Comparison of ENCODE assay signal across 18 cellular contexts in the genomic region with DNA sequence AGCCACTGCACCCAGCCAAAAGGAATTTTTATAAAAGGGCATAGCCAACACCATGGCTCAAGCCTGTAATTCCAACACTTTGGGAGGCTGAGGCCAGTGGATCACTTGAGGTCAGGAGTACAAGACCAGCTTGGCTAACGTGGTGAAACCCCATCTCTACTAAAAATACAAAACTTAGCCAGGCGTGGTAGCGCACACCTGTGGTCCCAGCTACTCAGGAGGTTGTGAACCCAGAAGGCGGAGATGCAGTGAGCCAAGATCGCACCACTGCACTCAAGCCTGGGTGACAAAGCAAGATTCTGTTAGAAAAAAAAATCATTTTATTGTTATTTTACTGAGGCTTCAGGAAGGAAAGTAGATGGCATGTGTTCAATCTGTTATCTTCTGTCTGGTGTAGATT. TPM values are rescaled to one million over a fixed set of nuclear protein-coding genes. Genes with fewer than 3 reads are reported as not detected.
DNase-seq lines count a peak whose midpoint lies in the region; ATAC-seq and TF ChIP-seq lines count a peak whose summit lies in the region.
"Had no signal": no experiment of that assay in that cellular context is flagged by ENCODE, and none has a peak within 500 bp of the region (broad histone marks: within the 10 kb centered on the region; RNA-seq: fewer than 3 reads in every experiment).

No MANE protein-coding gene starts in this region.

- H3K27ac Mint-ChIP-seq in activated B cell treated with CpG ODN at 0.5 μM for 24 hours, result no peak overlapping the region
- H3K27ac Mint-ChIP-seq: immature natural killer cell; stimulated activated naive CD8-positive, alpha-beta T cell treated with anti-CD3 and anti-CD28 coated beads, Interleukin-15, Interleukin-2, amounts not matched to agents 100 ng/mL and 50 ng/mL, for 24 hours had no signal

- no peaks in the 10 kb centered on the region for H3K36me3 Mint-ChIP-seq in activated B cell treated with CpG ODN at 0.5 μM for 24 hours (ENCODE audit: low read depth)

- no peak for DNase-seq in activated B cell treated with CpG ODN at 0.5 μM for 24 hours
- DNase-seq in amygdala (lab: John Stamatoyannopoulos, UW), result no peak
- no peak for DNase-seq in NCI-H1930 (lab: John Stamatoyannopoulos, UW)
- no peak for DNase-seq in activated CD4-positive, CD25-positive, alpha-beta regulatory T cell treated with anti-CD3 and anti-CD28 coated beads, Interleukin-2, amount 50 U/mL, for 72 hours
- DNase-seq: activated CD4-positive, alpha-beta T cell treated with anti-CD3 and anti-CD28 coated beads for 48 hours; BE2C; dorsolateral prefrontal cortex; foreskin fibroblast; immature natural killer cell; midbrain; NCI-H2081; stimulated activated CD4-positive, alpha-beta T cell treated with anti-CD3 and anti-CD28 coated beads, Interleukin-4, amount 100 ng/mL, for 1 hour; T-helper 1 cell had no signal

- peaks cover 24% of the 10 kb centered on the region for H3K4me1 Mint-ChIP-seq in activated B cell treated with CpG ODN at 0.5 μM for 24 hours
- H3K4me1 Mint-ChIP-seq: immature natural killer cell had no signal

- CTCF ChIA-PET in activated B cell treated with CpG ODN at 0.5 μM for 24 hours (lab: Charles Lee), result no interaction called here

- no peaks in the 10 kb centered on the region for H3K27me3 Mint-ChIP-seq in activated B cell treated with CpG ODN at 0.5 μM for 24 hours
- H3K27me3 Mint-ChIP-seq: stimulated activated naive CD8-positive, alpha-beta T cell treated with anti-CD3 and anti-CD28 coated beads, Interleukin-15, Interleukin-2, amounts not matched to agents 100 ng/mL and 50 ng/mL, for 24 hours had no signal

- no peaks in the 10 kb centered on the region for H3K9me3 Mint-ChIP-seq in activated B cell treated with CpG ODN at 0.5 μM for 24 hours
- H3K9me3 Mint-ChIP-seq: immature natural killer cell; stimulated activated naive CD8-positive, alpha-beta T cell treated with anti-CD3 and anti-CD28 coated beads, Interleukin-15, Interleukin-2, amounts not matched to agents 100 ng/mL and 50 ng/mL, for 24 hours had no signal

- POLR2A ChIA-PET in activated B cell treated with CpG ODN at 0.5 μM for 24 hours (lab: Charles Lee), result no interaction called here

- no peak overlapping the region for H3K4me3 Mint-ChIP-seq in activated B cell treated with CpG ODN at 0.5 μM for 24 hours
- H3K4me3 Mint-ChIP-seq: immature natural killer cell; stimulated activated naive CD8-positive, alpha-beta T cell treated with anti-CD3 and anti-CD28 coated beads, Interleukin-15, Interleukin-2, amounts not matched to agents 100 ng/mL and 50 ng/mL, for 24 hours had no signal

- intact Hi-C loops in activated B cell treated with CpG ODN at 0.5 μM for 24 hours (cut with micrococcal nuclease), result no loop called here

- ATAC-seq in GM18867 (IDR thresholded peaks at IDR 0.05; ENCODE audit: unreplicated experiment), result peak; percentile 59
- peak; percentile 77 for ATAC-seq in GM21515 (IDR thresholded peaks at IDR 0.05; ENCODE audit: unreplicated experiment)
- peak; percentile 49 for ATAC-seq in HG02981 (IDR thresholded peaks at IDR 0.05; ENCODE audit: unreplicated experiment)
- peak; percentile 34 for ATAC-seq in activated B cell treated with CpG ODN at 0.5 μM for 24 hours (ENCODE audit: low read depth)
- no peak for ATAC-seq in activated CD4-positive, CD25-positive, alpha-beta regulatory T cell treated with anti-CD3 and anti-CD28 coated beads, Interleukin-2, amount 50 U/mL, for 24 hours

- TF ChIP-seq CTCF in activated B cell treated with CpG ODN at 0.5 μM for 24 hours (IDR thresholded peaks at IDR 0.05), result no peak

RNA-seq across cellular contexts. Expression of gene FOXO1, which starts 31.3 kb away (rescaled TPM):
- 47.5 and 50.4 TPM in 2 replicates for total RNA-seq in activated B cell treated with CpG ODN at 0.5 μM for 24 hours

Comparison
In these comparisons a context has a peak if more than half of its experiments do, and no peak if none do; other contexts are left out.
1. ATAC-seq: peak in GM18867 (single experiment), GM21515 (single experiment), HG02981 (single experiment) and activated B cell treated with CpG ODN at 0.5 μM for 24 hours (single experiment); none in activated CD4-positive, CD25-positive, alpha-beta regulatory T cell treated with anti-CD3 and anti-CD28 coated beads, Interleukin-2, amount 50 U/mL, for 24 hours (0 of 2).